In the genomic region with DNA sequence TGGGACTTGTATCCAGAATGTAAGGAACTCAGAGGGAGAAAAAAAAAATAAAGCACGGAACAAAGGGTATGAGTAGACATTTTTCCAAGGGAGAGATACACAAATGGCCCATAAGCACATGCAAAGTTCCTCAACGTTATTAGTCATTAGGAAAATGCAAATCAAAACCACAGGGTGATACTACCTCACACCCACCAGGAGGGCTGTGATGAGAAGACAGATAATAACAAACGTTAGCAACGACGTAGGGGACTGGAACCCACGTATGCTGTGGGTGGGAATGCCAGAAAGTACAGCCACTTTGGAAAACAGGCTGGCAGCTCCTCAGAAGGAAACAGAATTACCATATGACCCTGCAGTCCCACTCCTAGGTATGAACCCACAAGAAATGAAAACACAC, we compare ENCODE assay signal across 8 cellular contexts. TPM values are rescaled to one million over a fixed set of nuclear protein-coding genes. Genes with fewer than 3 reads are reported as not detected.
DNase-seq lines count a peak whose midpoint lies in the region; ATAC-seq, FAIRE-seq and TF ChIP-seq lines count a peak whose summit lies in the region.
"Not testable (repeated sequence)": the region's sequence is repeated elsewhere in the genome, so short reads cannot be mapped to it uniquely, and the experiment has no call there.
"Had no signal": no experiment of that assay in that cellular context is flagged by ENCODE, and none has a peak within 500 bp of the region (broad histone marks: within the 10 kb centered on the region; RNA-seq: fewer than 3 reads in every experiment).

No MANE protein-coding gene starts in this region.

- H4K20me1 ChIP-seq in OCI-LY7 (ENCODE audit: insufficient read depth, low read length); astrocyte (ENCODE audit: insufficient read depth, low read length): not testable (repeated sequence)

- not testable (repeated sequence) for DNase-seq in GM12891 (ENCODE audit: insufficient read length, low spot score); OCI-LY7 (ENCODE audit: low spot score); activated CD4-positive, alpha-beta T cell treated with anti-CD3 and anti-CD28 coated beads for 36 hours; activated T-cell treated with anti-CD3 and anti-CD28 coated beads, Interleukin-2, amount 50 U/mL, for 72 hours; astrocyte (ENCODE audit: low read depth); stimulated activated effector memory CD8-positive, alpha-beta T cell treated with anti-CD3 and anti-CD28 coated beads, Interleukin-12 subunit alpha, Interleukin-12 subunit beta, amount 100 ng/mL, for 72 hours (ENCODE audit: low spot score in 2 of 2); stimulated activated naive CD8-positive, alpha-beta T cell treated with anti-CD3 and anti-CD28 coated beads, Interleukin-15, amount 100 ng/mL, for 72 hours

- not testable (repeated sequence) for H3K27me3 Mint-ChIP-seq in activated CD4-positive, alpha-beta T cell treated with anti-CD3 and anti-CD28 coated beads for 36 hours; activated T-cell treated with anti-CD3 and anti-CD28 coated beads, Interleukin-2, amount 50 U/mL, for 72 hours (ENCODE audit: low read depth); astrocyte (ENCODE audit: low read depth, unreplicated experiment); stimulated activated naive CD8-positive, alpha-beta T cell treated with anti-CD3 and anti-CD28 coated beads, Interleukin-15, amount 100 ng/mL, for 72 hours

- H3K9me3 ChIP-seq in OCI-LY7 (ENCODE audit: low read length); astrocyte (ENCODE audit: insufficient read depth, low read depth, low read length): not testable (repeated sequence)

- not testable (repeated sequence) for H3K27me3 ChIP-seq in astrocyte (ENCODE audit: insufficient read depth, low read length)

- not testable (repeated sequence) for H3K9me3 Mint-ChIP-seq in activated CD4-positive, alpha-beta T cell treated with anti-CD3 and anti-CD28 coated beads for 36 hours (ENCODE audit: low read depth); activated T-cell treated with anti-CD3 and anti-CD28 coated beads, Interleukin-2, amount 50 U/mL, for 72 hours; astrocyte (ENCODE audit: unreplicated experiment); stimulated activated effector memory CD8-positive, alpha-beta T cell treated with anti-CD3 and anti-CD28 coated beads, Interleukin-12 subunit alpha, Interleukin-12 subunit beta, amount 100 ng/mL, for 72 hours; stimulated activated naive CD8-positive, alpha-beta T cell treated with anti-CD3 and anti-CD28 coated beads, Interleukin-15, amount 100 ng/mL, for 72 hours

- ATAC-seq in activated CD4-positive, alpha-beta T cell treated with anti-CD3 and anti-CD28 coated beads for 36 hours = peak; percentile 82
- ATAC-seq in activated T-cell treated with anti-CD3 and anti-CD28 coated beads, Interleukin-2, amount 50 U/mL, for 72 hours (replicated peaks in 1 of 2) = peak; percentile 72 to 85
- ATAC-seq in stimulated activated effector memory CD8-positive, alpha-beta T cell treated with anti-CD3 and anti-CD28 coated beads, Interleukin-12 subunit alpha, Interleukin-12 subunit beta, amount 100 ng/mL, for 72 hours = peak; percentile 85
- ATAC-seq in stimulated activated naive CD8-positive, alpha-beta T cell treated with anti-CD3 and anti-CD28 coated beads, Interleukin-15, amount 100 ng/mL, for 72 hours = peak; percentile 68

- FAIRE-seq in GM12891 (lab: Jason Lieb, UNC) (peak; percentile 95), astrocyte (lab: Jason Lieb, UNC) (peak; percentile 56)

- TF ChIP-seq POLR2A in GM12891 (IDR thresholded peaks at IDR 0.05; ENCODE audit: low read depth, low read length) = not testable (repeated sequence)

- H3K9ac ChIP-seq in astrocyte (ENCODE audit: low read length) = not testable (repeated sequence)

- not testable (repeated sequence) for H3K9me2 ChIP-seq in OCI-LY7 (ENCODE audit: insufficient read depth, low read length)

- CTCF ChIA-PET in OCI-LY7 (lab: Charles Lee; ENCODE audit: unreplicated experiment); activated CD4-positive, alpha-beta T cell treated with anti-CD3 and anti-CD28 coated beads for 36 hours (lab: Charles Lee): not testable (repeated sequence)

- H3K4me2 ChIP-seq in OCI-LY7 (ENCODE audit: low read length); astrocyte (ENCODE audit: low read length): not testable (repeated sequence)

- POLR2A ChIA-PET in OCI-LY7 (lab: Charles Lee); activated CD4-positive, alpha-beta T cell treated with anti-CD3 and anti-CD28 coated beads for 36 hours (lab: Charles Lee): not testable (repeated sequence)

- not testable (repeated sequence) for H3K4me1 Mint-ChIP-seq in activated CD4-positive, alpha-beta T cell treated with anti-CD3 and anti-CD28 coated beads for 36 hours; activated T-cell treated with anti-CD3 and anti-CD28 coated beads, Interleukin-2, amount 50 U/mL, for 72 hours (ENCODE audit: low read depth); astrocyte (ENCODE audit: low read depth, unreplicated experiment); stimulated activated effector memory CD8-positive, alpha-beta T cell treated with anti-CD3 and anti-CD28 coated beads, Interleukin-12 subunit alpha, Interleukin-12 subunit beta, amount 100 ng/mL, for 72 hours; stimulated activated naive CD8-positive, alpha-beta T cell treated with anti-CD3 and anti-CD28 coated beads, Interleukin-15, amount 100 ng/mL, for 72 hours

- not testable (repeated sequence) for TF ChIP-seq CTCF in OCI-LY7 (conservative IDR thresholded peaks at IDR 0.05; ENCODE audit: low read length); astrocyte (IDR thresholded peaks at IDR 0.05; ENCODE audit: insufficient read depth, low read depth, low read length)

- H3K4me1 ChIP-seq in OCI-LY7 (ENCODE audit: insufficient read depth, low read length, poor library complexity, severe bottlenecking); astrocyte (ENCODE audit: insufficient read depth, low read length): not testable (repeated sequence)

- H3K4me3 ChIP-seq in OCI-LY7 (ENCODE audit: low read depth, low read length, poor library complexity, severe bottlenecking); astrocyte (ENCODE audit: insufficient read depth, low read depth, low read length): not testable (repeated sequence)

- H3K36me3 Mint-ChIP-seq in activated CD4-positive, alpha-beta T cell treated with anti-CD3 and anti-CD28 coated beads for 36 hours (ENCODE audit: low read depth); activated T-cell treated with anti-CD3 and anti-CD28 coated beads, Interleukin-2, amount 50 U/mL, for 72 hours (ENCODE audit: insufficient read depth in 2 of 2); astrocyte (ENCODE audit: low read depth, unreplicated experiment); stimulated activated effector memory CD8-positive, alpha-beta T cell treated with anti-CD3 and anti-CD28 coated beads, Interleukin-12 subunit alpha, Interleukin-12 subunit beta, amount 100 ng/mL, for 72 hours: not testable (repeated sequence)

- intact Hi-C loops in OCI-LY7 (cut with micrococcal nuclease; ENCODE audit: unreplicated experiment); activated CD4-positive, alpha-beta T cell treated with anti-CD3 and anti-CD28 coated beads for 36 hours (cut with DNase I, micrococcal nuclease): not testable (repeated sequence)

- not testable (repeated sequence) for H3K27ac ChIP-seq in OCI-LY7 (ENCODE audit: low read depth, low read length, poor library complexity, severe bottlenecking); astrocyte (ENCODE audit: low read depth, low read length)

- not testable (repeated sequence) for H3K79me2 ChIP-seq in OCI-LY7 (ENCODE audit: insufficient read depth, low read depth, low read length); astrocyte (ENCODE audit: insufficient read depth, low read length)

- not testable (repeated sequence) for H3K27ac Mint-ChIP-seq in activated CD4-positive, alpha-beta T cell treated with anti-CD3 and anti-CD28 coated beads for 36 hours; activated T-cell treated with anti-CD3 and anti-CD28 coated beads, Interleukin-2, amount 50 U/mL, for 72 hours; astrocyte (ENCODE audit: unreplicated experiment); stimulated activated effector memory CD8-positive, alpha-beta T cell treated with anti-CD3 and anti-CD28 coated beads, Interleukin-12 subunit alpha, Interleukin-12 subunit beta, amount 100 ng/mL, for 72 hours; stimulated activated naive CD8-positive, alpha-beta T cell treated with anti-CD3 and anti-CD28 coated beads, Interleukin-15, amount 100 ng/mL, for 72 hours

- not testable (repeated sequence) for H2AFZ ChIP-seq in OCI-LY7 (ENCODE audit: low read length); astrocyte (ENCODE audit: low read depth, low read length)

- BruUV-seq in OCI-LY7 (replicated peaks; lab: Mats Ljungman, UMichigan) = TSS peak; percentile 63

- not testable (repeated sequence) for H3K4me3 Mint-ChIP-seq in activated CD4-positive, alpha-beta T cell treated with anti-CD3 and anti-CD28 coated beads for 36 hours; activated T-cell treated with anti-CD3 and anti-CD28 coated beads, Interleukin-2, amount 50 U/mL, for 72 hours; astrocyte (ENCODE audit: unreplicated experiment); stimulated activated effector memory CD8-positive, alpha-beta T cell treated with anti-CD3 and anti-CD28 coated beads, Interleukin-12 subunit alpha, Interleukin-12 subunit beta, amount 100 ng/mL, for 72 hours; stimulated activated naive CD8-positive, alpha-beta T cell treated with anti-CD3 and anti-CD28 coated beads, Interleukin-15, amount 100 ng/mL, for 72 hours

- not testable (repeated sequence) for H3K36me3 ChIP-seq in OCI-LY7 (ENCODE audit: insufficient read depth, low read length); astrocyte (ENCODE audit: insufficient read depth, low read length)

RNA-seq across cellular contexts. Expression of gene PDPK1, which starts 34.9 kb away (rescaled TPM):
- polyA plus RNA-seq in GM12891 (2012; ENCODE audit: low read depth, missing spikeins) = 12.6 TPM
- 11.7 and 14.4 TPM in 2 replicates for total RNA-seq in OCI-LY7 (2014; rRNA removed; shearing (Covaris generic))
- total RNA-seq in OCI-LY7 (2022) (38.3 and 40.6 TPM in 2 replicates), astrocyte (48.1 and 50.5 TPM in 2 replicates)
- total RNA-seq in activated CD4-positive, alpha-beta T cell treated with anti-CD3 and anti-CD28 coated beads for 36 hours = 10 to 100 TPM; 30.4 to 34.5 TPM
- total RNA-seq in activated T-cell treated with anti-CD3 and anti-CD28 coated beads, Interleukin-2, amount 50 U/mL, for 72 hours = 10 to 100 TPM; 53.0 to 53.8 TPM

RNA-seq across cellular contexts. Expression of gene CEMP1, which starts 41.5 kb away (rescaled TPM):
- polyA plus RNA-seq in GM12891 (2012; ENCODE audit: low read depth, missing spikeins) = 2.6 TPM
- total RNA-seq in OCI-LY7 (2014; rRNA removed; shearing (Covaris generic)) = 0.25 TPM in 1 of 2 replicates, not detected in the other
- total RNA-seq in OCI-LY7 (2022) (0.35 and 0.55 TPM in 2 replicates), astrocyte (not detected in 2 replicates)
- not detected for total RNA-seq in activated CD4-positive, alpha-beta T cell treated with anti-CD3 and anti-CD28 coated beads for 36 hours
- total RNA-seq in activated T-cell treated with anti-CD3 and anti-CD28 coated beads, Interleukin-2, amount 50 U/mL, for 72 hours = under 1 TPM in 1 of 2 donors, not detected in 1; 0.30 TPM
- polyA plus RNA-seq: BJ had no signal

RNA-seq across cellular contexts. Expression of gene AMDHD2, which starts 52.5 kb away (rescaled TPM):
- polyA plus RNA-seq in GM12891 (2012; ENCODE audit: low read depth, missing spikeins) = 14.2 TPM
- 48.4 and 51.8 TPM in 2 replicates for total RNA-seq in OCI-LY7 (2014; rRNA removed; shearing (Covaris generic))
- total RNA-seq in OCI-LY7 (2022) = 47.1 and 59.7 TPM in 2 replicates
- total RNA-seq in activated CD4-positive, alpha-beta T cell treated with anti-CD3 and anti-CD28 coated beads for 36 hours = 10 to 100 TPM; 20.9 to 31.6 TPM
- total RNA-seq in activated T-cell treated with anti-CD3 and anti-CD28 coated beads, Interleukin-2, amount 50 U/mL, for 72 hours = 10 to 100 TPM; 28.2 to 33.8 TPM
- 24.9 and 32.3 TPM in 2 replicates for total RNA-seq in astrocyte

RNA-seq across cellular contexts. Expression of gene ATP6V0C, which starts 59.0 kb away (rescaled TPM):
- 103 TPM for polyA plus RNA-seq in GM12891 (2012; ENCODE audit: low read depth, missing spikeins)
- 15.0 and 16.4 TPM in 2 replicates for total RNA-seq in OCI-LY7 (2014; rRNA removed; shearing (Covaris generic))
- total RNA-seq in OCI-LY7 (2022) = 87.4 and 94.3 TPM in 2 replicates
- total RNA-seq in activated CD4-positive, alpha-beta T cell treated with anti-CD3 and anti-CD28 coated beads for 36 hours = 100 to 1,000 TPM in 1 of 2 experiments, 10 to 100 TPM in 1; 91.7 to 130 TPM
- 10 to 100 TPM; 94.2 to 94.8 TPM for total RNA-seq in activated T-cell treated with anti-CD3 and anti-CD28 coated beads, Interleukin-2, amount 50 U/mL, for 72 hours
- total RNA-seq in astrocyte = 311 TPM in 2 replicates
